Comparison of ENCODE assay signal across 8 cellular contexts in the genomic region with DNA sequence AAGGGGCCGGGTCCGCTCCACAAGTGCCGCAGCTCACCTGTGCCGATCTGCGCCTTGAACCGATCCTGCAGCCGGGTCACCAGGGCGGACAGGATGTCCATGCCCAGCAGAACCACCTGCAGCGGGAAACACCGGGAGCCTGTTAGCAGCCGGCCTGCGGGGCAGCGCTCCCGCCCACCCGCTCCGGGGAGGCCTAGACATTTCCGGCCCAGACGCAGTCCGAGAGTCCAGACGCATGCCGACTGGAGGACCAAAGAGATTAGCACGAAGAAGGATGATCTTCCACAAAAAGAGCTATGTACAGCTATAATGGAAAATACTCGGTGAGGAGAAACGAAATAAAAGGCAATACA. TPM values are rescaled to one million over a fixed set of nuclear protein-coding genes. Genes with fewer than 3 reads are reported as not detected.
DNase-seq lines count a peak whose midpoint lies in the region; ATAC-seq and TF ChIP-seq lines count a peak whose summit lies in the region.

No MANE protein-coding gene starts in this region.

- H3K4me3 Mint-ChIP-seq in CD4-positive, alpha-beta memory T cell = peak overlapping the region; percentile 89 to 98 (median 96)
- H3K4me3 Mint-ChIP-seq in stimulated activated effector memory CD8-positive, alpha-beta T cell treated with anti-CD3 and anti-CD28 coated beads, Interleukin-12 subunit alpha, Interleukin-12 subunit beta, amount 100 ng/mL, for 72 hours = peak overlapping the region; percentile 88

- CTCF ChIA-PET in CD4-positive, alpha-beta memory T cell (lab: Charles Lee; ENCODE audit: partially characterized antibody) = interaction anchor here (0.6 to 6.2 kb wide), 19 partner anchors 20 to 302 kb away, joined by 3 to 49 read pairs (median 3); a partner anchor contains a TSS

- ATAC-seq in GM18873 (IDR thresholded peaks at IDR 0.05; ENCODE audit: low FRiP score, unreplicated experiment) (peak; percentile 42), HG03095 (IDR thresholded peaks at IDR 0.05; ENCODE audit: unreplicated experiment) (peak; percentile 48)
- peak; percentile 60 for ATAC-seq in stimulated activated effector memory CD8-positive, alpha-beta T cell treated with anti-CD3 and anti-CD28 coated beads, Interleukin-12 subunit alpha, Interleukin-12 subunit beta, amount 100 ng/mL, for 72 hours

- H3K27me3 ChIP-seq in CD4-positive, alpha-beta memory T cell (ENCODE audit: insufficient read depth, low read length) = no peaks in the 10 kb centered on the region
- H3K27me3 ChIP-seq in breast epithelium = no peaks in the 10 kb centered on the region
- H3K27me3 ChIP-seq in layer of hippocampus (ENCODE audit: control insufficient read depth, insufficient read depth, low read length) = no peaks in the 10 kb centered on the region

- intact Hi-C loops in CD4-positive, alpha-beta memory T cell (cut with micrococcal nuclease) = loop anchor here (1.0 to 10.0 kb wide), 4 partner anchors 119 to 607 kb away; a partner anchor contains a TSS
- intact Hi-C loops in breast epithelium (cut with DNase I; ENCODE audit: low total_unique reads) = loop anchor here (10.0 kb wide), 1 partner anchor 205 kb away; a partner anchor contains a TSS

- H3K27ac Mint-ChIP-seq in CD4-positive, alpha-beta memory T cell = peak overlapping the region; percentile 96 to 99 (median 99)
- H3K27ac Mint-ChIP-seq in stimulated activated effector memory CD8-positive, alpha-beta T cell treated with anti-CD3 and anti-CD28 coated beads, Interleukin-12 subunit alpha, Interleukin-12 subunit beta, amount 100 ng/mL, for 72 hours = peak overlapping the region; percentile 100

- no peak for TF ChIP-seq POLR2A in breast epithelium (IDR thresholded peaks at IDR 0.05)

- H3K36me3 ChIP-seq in CD4-positive, alpha-beta memory T cell (ENCODE audit: insufficient read depth, low read length) = peaks cover 5% of the 10 kb centered on the region
- no peaks in the 10 kb centered on the region for H3K36me3 ChIP-seq in breast epithelium

- no peak for TF ChIP-seq CTCF in breast epithelium (IDR thresholded peaks at IDR 0.05)

- H3K4me1 Mint-ChIP-seq in CD4-positive, alpha-beta memory T cell = peaks cover 23 to 48% (median 29%) of the 10 kb centered on the region in 4 donors
- peaks cover 54% of the 10 kb centered on the region for H3K4me1 Mint-ChIP-seq in stimulated activated effector memory CD8-positive, alpha-beta T cell treated with anti-CD3 and anti-CD28 coated beads, Interleukin-12 subunit alpha, Interleukin-12 subunit beta, amount 100 ng/mL, for 72 hours

- POLR2A ChIA-PET in CD4-positive, alpha-beta memory T cell (lab: Charles Lee; ENCODE audit: partially characterized antibody) = interaction anchor here (0.6 to 6.0 kb wide), 29 partner anchors 9 to 1851 kb away, joined by 3 to 152 read pairs (median 5); a partner anchor contains a TSS

- no peaks in the 10 kb centered on the region for H3K9me3 Mint-ChIP-seq in CD4-positive, alpha-beta memory T cell
- no peaks in the 10 kb centered on the region for H3K9me3 Mint-ChIP-seq in stimulated activated effector memory CD8-positive, alpha-beta T cell treated with anti-CD3 and anti-CD28 coated beads, Interleukin-12 subunit alpha, Interleukin-12 subunit beta, amount 100 ng/mL, for 72 hours

- H3K4me1 ChIP-seq in CD4-positive, alpha-beta memory T cell (ENCODE audit: insufficient read depth, low read length) = peaks cover 24% of the 10 kb centered on the region
- H3K4me1 ChIP-seq in breast epithelium = peaks cover 0 to 12% of the 10 kb centered on the region in 2 donors

- H3K4me3 ChIP-seq in CD4-positive, alpha-beta memory T cell (ENCODE audit: low read length in 2 of 2) = peak overlapping the region; percentile 68 to 96
- H3K4me3 ChIP-seq in breast epithelium = peak overlapping the region; percentile 66 to 84 (median 75)

- peak overlapping the region; percentile 100 for H3K27ac ChIP-seq in CD4-positive, alpha-beta memory T cell (ENCODE audit: low read depth, low read length)
- H3K27ac ChIP-seq in breast epithelium (peak overlapping the region; percentile 96 to 97), layer of hippocampus (ENCODE audit: low read depth, low read length) (peak overlapping the region; percentile 100)

- no peaks in the 10 kb centered on the region for H3K27me3 Mint-ChIP-seq in CD4-positive, alpha-beta memory T cell

- no peaks in the 10 kb centered on the region for H3K9me3 ChIP-seq in CD4-positive, alpha-beta memory T cell (ENCODE audit: control insufficient read depth in 1 of 2, low read length in 2 of 2)
- H3K9me3 ChIP-seq in breast epithelium = no peaks in the 10 kb centered on the region

- peaks cover 5 to 18% of the 10 kb centered on the region in 2 donors for H3K36me3 Mint-ChIP-seq in CD4-positive, alpha-beta memory T cell
- peaks cover 66% of the 10 kb centered on the region for H3K36me3 Mint-ChIP-seq in stimulated activated effector memory CD8-positive, alpha-beta T cell treated with anti-CD3 and anti-CD28 coated beads, Interleukin-12 subunit alpha, Interleukin-12 subunit beta, amount 100 ng/mL, for 72 hours

- DNase-seq in CD4-positive, alpha-beta memory T cell = no peak
- DNase-seq in OCI-M1 (lab: John Stamatoyannopoulos, UW) = peak; percentile 92
- DNase-seq in breast epithelium (ENCODE audit: low spot score in 2 of 2) = peak; percentile 52 to 61
- DNase-seq in stimulated activated effector memory CD8-positive, alpha-beta T cell treated with anti-CD3 and anti-CD28 coated beads, Interleukin-12 subunit alpha, Interleukin-12 subunit beta, amount 100 ng/mL, for 72 hours (ENCODE audit: low spot score in 2 of 2) = peak in 1 of 2 donors; percentile 61
- no peak for DNase-seq in stimulated activated CD4-positive, alpha-beta T cell treated with anti-CD3 and anti-CD28 coated beads, Interleukin-4, amount 100 ng/mL, for 4 hours

RNA-seq across cellular contexts. Expression of a gene that starts 0.5 kb away (rescaled TPM):
- not detected for total RNA-seq in CD4-positive, alpha-beta memory T cell
- not detected for polyA plus RNA-seq in CD4-positive, alpha-beta memory T cell
- not detected for total RNA-seq in breast epithelium

Comparison
In these comparisons a context has a peak if more than half of its experiments do, and no peak if none do; other contexts are left out.
1. DNase-seq: peak in OCI-M1 (single experiment) and breast epithelium (2 of 2); none in CD4-positive, alpha-beta memory T cell (0 of 5) and stimulated activated CD4-positive, alpha-beta T cell treated with anti-CD3 and anti-CD28 coated beads, Interleukin-4, amount 100 ng/mL, for 4 hours (0 of 2).
2. Peak in every context shown above with its lines, with median percentiles within 50 percentile points of each other: H3K27ac ChIP-seq and ATAC-seq.